ENCODE assay signal across 8 cellular contexts in genomic region chr3:194344012-194344411, GRCh38. TPM values are rescaled to one million over a fixed set of nuclear protein-coding genes. Genes with fewer than 3 reads are reported as not detected.
DNase-seq lines count a peak whose midpoint lies in the region; ATAC-seq and TF ChIP-seq lines count a peak whose summit lies in the region.

No MANE protein-coding gene starts in this region.

- H3K9me3 Mint-ChIP-seq in activated CD4-positive, alpha-beta memory T cell treated with anti-CD3 and anti-CD28 coated beads for 36 hours: no peaks in the 10 kb centered on the region

- H3K4me1 Mint-ChIP-seq in activated CD4-positive, alpha-beta memory T cell treated with anti-CD3 and anti-CD28 coated beads for 36 hours (ENCODE audit: low read depth): peaks cover 2% of the 10 kb centered on the region

- POLR2A ChIA-PET in activated CD4-positive, alpha-beta memory T cell treated with anti-CD3 and anti-CD28 coated beads for 36 hours (lab: Charles Lee): no interaction called here

- TF ChIP-seq CTCF in C4-2B (conservative IDR thresholded peaks at IDR 0.05): peak; percentile 100

- CTCF ChIA-PET in activated CD4-positive, alpha-beta memory T cell treated with anti-CD3 and anti-CD28 coated beads for 36 hours (lab: Charles Lee): interaction anchor here (0.6 to 5.8 kb wide), 39 partner anchors 10 to 1405 kb away, joined by 3 to 92 read pairs (median 4); partner anchors contain the start of gene GP5

- ATAC-seq in GM21717 (IDR thresholded peaks at IDR 0.05; ENCODE audit: unreplicated experiment) (peak; percentile 66), GM18858 (IDR thresholded peaks at IDR 0.05; ENCODE audit: unreplicated experiment) (no peak)

- intact Hi-C loops in activated CD4-positive, alpha-beta memory T cell treated with anti-CD3 and anti-CD28 coated beads for 36 hours (cut with micrococcal nuclease): no loop called here

- H3K27ac Mint-ChIP-seq in activated CD4-positive, alpha-beta memory T cell treated with anti-CD3 and anti-CD28 coated beads for 36 hours: no peak overlapping the region

- H3K27me3 Mint-ChIP-seq in activated CD4-positive, alpha-beta memory T cell treated with anti-CD3 and anti-CD28 coated beads for 36 hours: no peaks in the 10 kb centered on the region

- H3K27ac ChIP-seq in C4-2B: no peak overlapping the region

- DNase-seq in NCI-H460 (ENCODE audit: extremely low read depth, low read depth): peak; percentile 55
- peak; percentile 77 for DNase-seq in activated CD4-positive, alpha-beta memory T cell treated with anti-CD3 and anti-CD28 coated beads for 36 hours
- peak; percentile 57 for DNase-seq in effector CD8-positive, alpha-beta T cell (lab: John Stamatoyannopoulos, UW)
- DNase-seq in midbrain (lab: John Stamatoyannopoulos, UW): peak; percentile 72
- peak; percentile 34 to 55 for DNase-seq in stimulated activated CD8-positive, alpha-beta memory T cell treated with anti-CD3 and anti-CD28 coated beads, Interleukin-7, amount 100 ng/mL, for 1 hour (ENCODE audit: low read depth in 2 of 2)

- no peak overlapping the region for H3K4me3 Mint-ChIP-seq in activated CD4-positive, alpha-beta memory T cell treated with anti-CD3 and anti-CD28 coated beads for 36 hours

- no peaks in the 10 kb centered on the region for H3K36me3 Mint-ChIP-seq in activated CD4-positive, alpha-beta memory T cell treated with anti-CD3 and anti-CD28 coated beads for 36 hours

RNA-seq across cellular contexts. Expression of gene CPN2, which starts 7.1 kb away (rescaled TPM):
- not detected in 2 replicates for total RNA-seq in NCI-H460 (2014; rRNA removed; shearing (Covaris generic))
- polyA plus RNA-seq in NCI-H460 (2014; cell fraction: nucleus; rRNA removed): not detected in 2 replicates
- not detected for total RNA-seq in activated CD4-positive, alpha-beta memory T cell treated with anti-CD3 and anti-CD28 coated beads for 36 hours

RNA-seq across cellular contexts. Expression of gene LRRC15, which starts 25.5 kb away (rescaled TPM):
- not detected in 2 replicates for total RNA-seq in NCI-H460 (2014; rRNA removed; shearing (Covaris generic))
- not detected in 2 replicates for polyA plus RNA-seq in NCI-H460 (2014; cell fraction: nucleus; rRNA removed)
- total RNA-seq in activated CD4-positive, alpha-beta memory T cell treated with anti-CD3 and anti-CD28 coated beads for 36 hours: not detected

RNA-seq across cellular contexts. Expression of gene GP5, which starts 55.1 kb away (rescaled TPM):
- not detected in 2 replicates for total RNA-seq in NCI-H460 (2014; rRNA removed; shearing (Covaris generic))
- not detected in 2 replicates for polyA plus RNA-seq in NCI-H460 (2014; cell fraction: nucleus; rRNA removed)
- total RNA-seq in activated CD4-positive, alpha-beta memory T cell treated with anti-CD3 and anti-CD28 coated beads for 36 hours: under 1 TPM; 0.24 to 0.31 TPM
